Comparison of ENCODE assay signal across 20 cellular contexts in the genomic region with DNA sequence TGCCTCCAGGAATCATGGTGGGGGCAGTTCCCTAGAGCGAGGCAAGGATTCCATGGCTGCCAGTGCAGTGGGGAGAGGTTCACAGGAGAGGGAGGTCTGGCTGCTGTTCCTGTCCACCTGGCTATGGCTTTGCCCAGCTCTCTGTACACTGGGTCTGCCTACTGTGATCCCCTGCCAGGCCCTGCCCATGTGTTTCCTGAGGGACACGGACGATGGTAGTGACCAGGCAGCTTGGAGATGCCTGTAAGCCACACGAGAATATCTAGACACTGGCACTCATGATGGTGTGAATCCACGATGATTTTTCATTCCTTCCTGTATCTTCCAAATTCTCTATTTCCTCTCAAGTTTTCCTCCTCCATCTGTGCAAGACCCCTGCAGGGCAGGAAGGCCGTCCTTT. TPM values are rescaled to one million over a fixed set of nuclear protein-coding genes. Genes with fewer than 3 reads are reported as not detected.
A peak's percentile ranks its signal among the peaks of the same experiment; 100 is the strongest.
DNase-seq lines count a peak whose midpoint lies in the region; ATAC-seq and TF ChIP-seq lines count a peak whose summit lies in the region.
"Had no signal": no experiment of that assay in that cellular context is flagged by ENCODE, and none has a peak within 500 bp of the region (broad histone marks: within the 10 kb centered on the region; RNA-seq: fewer than 3 reads in every experiment).

No MANE protein-coding gene starts in this region.

- H3K4me1 ChIP-seq in HCT116 (ENCODE audit: control insufficient read depth in 1 of 2, insufficient read depth in 2 of 2, low read length in 2 of 2) (peaks cover 70 to 92% of the 10 kb centered on the region in 2 experiments), subcutaneous abdominal adipose tissue (ENCODE audit: control insufficient read depth in 5 of 5, insufficient read depth in 5 of 5, low read length in 5 of 5) (peaks cover 0 to 7% (median 6%) of the 10 kb centered on the region in 5 donors), GM23338 (ENCODE audit: insufficient read depth) (no peaks in the 10 kb centered on the region)

- H3K9me3 ChIP-seq in HCT116 (ENCODE audit: control insufficient read depth in 1 of 2, insufficient read depth in 1 of 2, low read depth in 1 of 2, low read length in 2 of 2): peaks cover 0 to 6% of the 10 kb centered on the region in 2 experiments; a peak in 1 of 4 replicates
- peaks cover 9 to 27% (median 26%) of the 10 kb centered on the region in 5 donors for H3K9me3 ChIP-seq in subcutaneous abdominal adipose tissue (ENCODE audit: control insufficient read depth in 5 of 5, low read length in 5 of 5)

- RAD21 ChIA-PET in HCT116 (lab: Charles Lee; ENCODE audit: low non-redundant PET in 1 of 2, low total read pairs in 2 of 2, uncharacterized antibody in 2 of 2, unreplicated experiment in 2 of 2): no interaction called here

- DNase-seq in HCT116 (ENCODE audit: low read depth, low spot score) (no peak), RWPE1 (ENCODE audit: low spot score) (no peak), endothelial cell (ENCODE audit: low spot score) (no peak), GM23338 (ENCODE audit: low spot score) (no peak), dermis blood vessel endothelial cell (no peak), nephron progenitor cell (no peak)
- DNase-seq: 8988T; CD8-positive, alpha-beta memory T cell; COR-L47; DMS 273 treated with DMSO at 0.1 percent for 48 hours; DMS53; DND-41; EL; GOT3; H7 had no signal

- H3K36me3 ChIP-seq in HCT116 (ENCODE audit: control insufficient read depth in 1 of 2, insufficient read depth in 2 of 2, low read length in 2 of 2): peaks cover 0 to 15% of the 10 kb centered on the region in 2 experiments; a peak in 1 of 4 replicates
- no peaks in the 10 kb centered on the region for H3K36me3 ChIP-seq in subcutaneous abdominal adipose tissue (ENCODE audit: control insufficient read depth in 5 of 5, insufficient read depth in 5 of 5, low read length in 5 of 5)
- no peaks in the 10 kb centered on the region for H3K36me3 ChIP-seq in GM23338 (ENCODE audit: insufficient read depth)
- H3K36me3 ChIP-seq: BLaER1 treated with 17β-estradiol and CSF1 and Interleukin-3, amounts not matched to agents 10 nM and 100 nM had no signal

- H3K4me3 Mint-ChIP-seq in endothelial cell (ENCODE audit: unreplicated experiment) (peak overlapping the region; percentile 64), GM23338 (no peak overlapping the region; the same call in 2 of the 3 replicates), nephron progenitor cell (no peak overlapping the region)
- H3K4me3 Mint-ChIP-seq: CD8-positive, alpha-beta memory T cell had no signal

- H3K9ac ChIP-seq in HCT116 (ENCODE audit: low read length) (no peak overlapping the region), subcutaneous abdominal adipose tissue (ENCODE audit: low read length in 5 of 5) (no peak overlapping the region)
- H3K9ac ChIP-seq: BLaER1 treated with 17β-estradiol and CSF1 and Interleukin-3, amounts not matched to agents 10 nM and 100 nM had no signal

- H3K4me2 ChIP-seq in HCT116 (ENCODE audit: low read length) (no peak overlapping the region), GM23338 (no peak overlapping the region)
- H3K4me2 ChIP-seq: BLaER1 treated with 17β-estradiol and CSF1 and Interleukin-3, amounts not matched to agents 10 nM and 100 nM had no signal

- no TSS peak for BruUV-seq in HCT116 (replicated peaks; lab: Mats Ljungman, UMichigan)

- TF ChIP-seq POLR2A in HCT116 (IDR thresholded peaks at IDR 0.05; ENCODE audit: borderline replicate concordance, extremely low read depth, insufficient read depth, insufficient read length): no peak

- TF ChIP-seq CTCF in HCT116 (IDR thresholded peaks at IDR 0.05 in 2 of 3, conservative IDR thresholded peaks at IDR 0.05 in 1 of 3; ENCODE audit: borderline replicate concordance in 1 of 3, insufficient read depth in 1 of 3, low read depth in 2 of 3, low read length in 2 of 3) (no peak), RWPE1 (conservative IDR thresholded peaks at IDR 0.05; ENCODE audit: low read depth) (no peak), endothelial cell (IDR thresholded peaks at IDR 0.05; ENCODE audit: unreplicated experiment) (no peak), GM23338 (conservative IDR thresholded peaks at IDR 0.05; ENCODE audit: low read depth in 2 of 2) (no peak), nephron progenitor cell (IDR thresholded peaks at IDR 0.05) (no peak)

- CTCF ChIA-PET in HCT116 (lab: Charles Lee): no interaction called here
- CTCF ChIA-PET in RWPE1 (lab: Yijun Ruan, JAX): no interaction called here

- H3K4me3 ChIP-seq in HCT116 (replicated peaks in 1 of 2; ENCODE audit: low read depth in 1 of 2, low read length in 2 of 2): no peak overlapping the region
- peak overlapping the region in 3 of 5 donors; percentile 7 to 34 (median 26) for H3K4me3 ChIP-seq in subcutaneous abdominal adipose tissue (ENCODE audit: low read depth in 1 of 5, low read length in 5 of 5)
- no peak overlapping the region for H3K4me3 ChIP-seq in GM23338

- H3K9me3 Mint-ChIP-seq in endothelial cell (ENCODE audit: unreplicated experiment) (peaks cover 5% of the 10 kb centered on the region), GM23338 (peaks cover 21% of the 10 kb centered on the region), nephron progenitor cell (peaks cover 37% of the 10 kb centered on the region)

- H3K79me2 ChIP-seq in HCT116 (ENCODE audit: insufficient read depth, low read length) (peaks cover 32% of the 10 kb centered on the region), GM23338 (replicated peaks; ENCODE audit: insufficient read depth) (no peaks in the 10 kb centered on the region)

- no peaks in the 10 kb centered on the region for H3K4me1 Mint-ChIP-seq in endothelial cell (ENCODE audit: unreplicated experiment)
- H3K4me1 Mint-ChIP-seq in GM23338: no peaks in the 10 kb centered on the region
- H3K4me1 Mint-ChIP-seq in nephron progenitor cell: peaks cover 35% of the 10 kb centered on the region
- H3K4me1 Mint-ChIP-seq: CD8-positive, alpha-beta memory T cell had no signal

- intact Hi-C loops in HCT116 (cut with micrococcal nuclease): no loop called here

- no peaks in the 10 kb centered on the region for H3K9me2 ChIP-seq in HCT116 (ENCODE audit: insufficient read depth)
- H3K9me2 ChIP-seq in GM23338 (ENCODE audit: insufficient read depth): no peaks in the 10 kb centered on the region

- no peak for ATAC-seq in HCT116
- ATAC-seq in GM23338: no peak

- H3K27me3 Mint-ChIP-seq in endothelial cell (ENCODE audit: unreplicated experiment) (peaks cover 4% of the 10 kb centered on the region), GM23338 (ENCODE audit: insufficient read depth, low read depth, poor library complexity) (peaks cover 2% of the 10 kb centered on the region), nephron progenitor cell (ENCODE audit: low read depth, poor library complexity) (peaks cover 9% of the 10 kb centered on the region)

- H3K27ac ChIP-seq in HCT116 (ENCODE audit: low read depth, low read length) (peak overlapping the region; percentile 100; the same call in 1 of the 2 replicates), RWPE1 (peak overlapping the region; percentile 95), subcutaneous abdominal adipose tissue (ENCODE audit: low read depth, low read length) (no peak overlapping the region), GM23338 (ENCODE audit: low read depth) (no peak overlapping the region)
- H3K27ac ChIP-seq: BLaER1 treated with 17β-estradiol and CSF1 and Interleukin-3, amounts not matched to agents 10 nM and 100 nM had no signal

- H3K27ac Mint-ChIP-seq in endothelial cell (ENCODE audit: unreplicated experiment) (no peak overlapping the region), GM23338 (no peak overlapping the region), nephron progenitor cell (no peak overlapping the region)
- H3K27ac Mint-ChIP-seq: CD8-positive, alpha-beta memory T cell had no signal

- H3K27me3 ChIP-seq in HCT116 (ENCODE audit: insufficient read depth, low read length): no peaks in the 10 kb centered on the region
- peaks cover 44 to 63% (median 54%) of the 10 kb centered on the region in 5 donors for H3K27me3 ChIP-seq in subcutaneous abdominal adipose tissue (ENCODE audit: control insufficient read depth in 5 of 5, insufficient read depth in 4 of 5, low read length in 5 of 5)
- H3K27me3 ChIP-seq in GM23338 (ENCODE audit: insufficient read depth): no peaks in the 10 kb centered on the region

- H2AFZ ChIP-seq in HCT116 (ENCODE audit: low read depth, low read length, poor library complexity, severe bottlenecking): no peak overlapping the region
- H2AFZ ChIP-seq in GM23338: no peak overlapping the region

- TF ChIP-seq RAD21 in HCT116 (IDR thresholded peaks at IDR 0.05; ENCODE audit: low read depth): no peak

- POLR2A ChIA-PET in HCT116 (lab: Charles Lee) (no interaction called here), RWPE1 (lab: Yijun Ruan, JAX; ENCODE audit: low non-redundant PET) (no interaction called here)

- no peaks in the 10 kb centered on the region for H4K20me1 ChIP-seq in HCT116 (ENCODE audit: insufficient read depth)
- H4K20me1 ChIP-seq in GM23338 (replicated peaks; ENCODE audit: insufficient read depth): no peaks in the 10 kb centered on the region

- no peaks in the 10 kb centered on the region for H3F3A ChIP-seq in GM23338 (replicated peaks; ENCODE audit: low read depth)

- H3K36me3 Mint-ChIP-seq in endothelial cell (ENCODE audit: low read depth, unreplicated experiment) (peaks cover 5% of the 10 kb centered on the region), GM23338 (ENCODE audit: low read depth) (peaks cover 3% of the 10 kb centered on the region; the same call in 1 of the 3 replicates), nephron progenitor cell (ENCODE audit: low read depth) (peaks cover 9% of the 10 kb centered on the region)

TF ChIP-seq in HCT116, 20 proteins besides CTCF, POLR2A, EP300 and RAD21 (continues in another document):
- no peak for TF ChIP-seq EZH2 (IDR thresholded peaks at IDR 0.05)
- TF ChIP-seq YY1 (IDR thresholded peaks at IDR 0.05; ENCODE audit: extremely low read depth, insufficient replicate concordance, low read depth, low read length): no peak
- no peak for TF ChIP-seq POLR2AphosphoS5 (IDR thresholded peaks at IDR 0.05; ENCODE audit: low read depth, low read length)

TF ChIP-seq in GM23338, 12 proteins besides CTCF, POLR2A, EP300 and RAD21 (continues in another document):
- no peak for TF ChIP-seq ZNF331 (CRISPR knock-in tag; IDR thresholded peaks at IDR 0.05; ENCODE audit: low read depth)
- TF ChIP-seq ZNF114 (CRISPR knock-in tag; IDR thresholded peaks at IDR 0.05): no peak
- TF ChIP-seq EZH2 (IDR thresholded peaks at IDR 0.05; ENCODE audit: low read depth, unreplicated experiment): no peak

RNA-seq across cellular contexts. Expression of gene C1QTNF8, which starts 11.1 kb away (rescaled TPM):
- 0.27 TPM for total RNA-seq in HCT116 (2021; ENCODE audit: unreplicated experiment)
- polyA plus RNA-seq in HCT116 (2012): 0.09 and 0.16 TPM in 2 replicates
- total RNA-seq in endothelial cell (ENCODE audit: unreplicated experiment): not detected
- not detected in 2 replicates for total RNA-seq in GM23338 (2014; rRNA removed; shearing (Covaris generic))
- polyA plus RNA-seq in GM23338 (2016; fragmentation: Nextera tagmentation; extraction: Ambion mirVana): not detected in 2 replicates
- not detected in 2 replicates for total RNA-seq in dermis blood vessel endothelial cell
- total RNA-seq: A673; CD8-positive, alpha-beta memory T cell; H7 had no signal
- polyA plus RNA-seq: AG04450; CD8-positive, alpha-beta memory T cell had no signal

RNA-seq across cellular contexts. Expression of gene SSTR5, which starts 12.4 kb away (rescaled TPM):
- total RNA-seq in HCT116 (2021; ENCODE audit: unreplicated experiment): 7.2 TPM
- 6.1 and 6.2 TPM in 2 replicates for polyA plus RNA-seq in HCT116 (2012)
- total RNA-seq in endothelial cell (ENCODE audit: unreplicated experiment): not detected
- total RNA-seq in GM23338 (2014; rRNA removed; shearing (Covaris generic)): 1.0 TPM in 1 of 2 replicates, not detected in the other
- polyA plus RNA-seq in GM23338 (2016; fragmentation: Nextera tagmentation; extraction: Ambion mirVana): 0.60 TPM in 1 of 2 replicates, not detected in the other
- 0.17 and 1.1 TPM in 2 replicates for total RNA-seq in dermis blood vessel endothelial cell
- total RNA-seq: A673; CD8-positive, alpha-beta memory T cell; G401 had no signal
- polyA plus RNA-seq: AG04450; CD8-positive, alpha-beta memory T cell had no signal

Comparison
In these comparisons a context has a peak if more than half of its experiments do, and no peak if none do; other contexts are left out.
1. H3K27ac ChIP-seq: peak in HCT116 (single experiment) and RWPE1 (single experiment); none in subcutaneous abdominal adipose tissue (single experiment) and GM23338 (single experiment).
2. H3K4me3 ChIP-seq: peak in subcutaneous abdominal adipose tissue (3 of 5); none in HCT116 (0 of 2) and GM23338 (single experiment).